In genomic region chr1:234667891-234668576, GRCh38 we compare ENCODE assay signal across 17 cellular contexts.
"Had no signal": no experiment of that assay in that cellular context is flagged by ENCODE, and none has a peak within 500 bp of the region (broad histone marks: within the 10 kb centered on the region; RNA-seq: fewer than 3 reads in every experiment).

No MANE protein-coding gene starts in this region.

- H3K27me3 Mint-ChIP-seq: activated B cell treated with CpG ODN at 0.5 μM for 24 hours; activated naive CD4-positive, alpha-beta T cell treated with anti-CD3 and anti-CD28 coated beads, Interleukin-2, amount 50 U/mL, for 24 hours; stimulated activated memory B cell treated with anti-CD40 and anti-IgM and Interleukin-4, amounts not matched to agents 10 μg/mL and 1 μg/mL and 100 μg/mL, for 72 hours had no signal

- H3K4me3 Mint-ChIP-seq: activated B cell treated with CpG ODN at 0.5 μM for 24 hours; activated naive CD4-positive, alpha-beta T cell treated with anti-CD3 and anti-CD28 coated beads, Interleukin-2, amount 50 U/mL, for 24 hours; natural killer cell treated with Interleukin-12 subunit alpha and Interleukin-12 subunit beta and Interleukin-15 and Interleukin-18, amount 100 ng/mL, for 72 hours; stimulated activated memory B cell treated with anti-CD40 and anti-IgM and Interleukin-4, amounts not matched to agents 10 μg/mL and 1 μg/mL and 100 μg/mL, for 72 hours had no signal

- H3K9me3 ChIP-seq: gastrocnemius medialis, sigmoid colon had no signal

- H3K36me3 ChIP-seq: gastrocnemius medialis, sigmoid colon had no signal

- H3K4me1 ChIP-seq: gastrocnemius medialis, sigmoid colon had no signal

- H3K27ac Mint-ChIP-seq: activated B cell treated with CpG ODN at 0.5 μM for 24 hours; activated naive CD4-positive, alpha-beta T cell treated with anti-CD3 and anti-CD28 coated beads, Interleukin-2, amount 50 U/mL, for 24 hours; natural killer cell treated with Interleukin-12 subunit alpha and Interleukin-12 subunit beta and Interleukin-15 and Interleukin-18, amount 100 ng/mL, for 72 hours; stimulated activated memory B cell treated with anti-CD40 and anti-IgM and Interleukin-4, amounts not matched to agents 10 μg/mL and 1 μg/mL and 100 μg/mL, for 72 hours had no signal

- H3K9me3 Mint-ChIP-seq: activated B cell treated with CpG ODN at 0.5 μM for 24 hours; activated naive CD4-positive, alpha-beta T cell treated with anti-CD3 and anti-CD28 coated beads, Interleukin-2, amount 50 U/mL, for 24 hours; natural killer cell treated with Interleukin-12 subunit alpha and Interleukin-12 subunit beta and Interleukin-15 and Interleukin-18, amount 100 ng/mL, for 72 hours; stimulated activated memory B cell treated with anti-CD40 and anti-IgM and Interleukin-4, amounts not matched to agents 10 μg/mL and 1 μg/mL and 100 μg/mL, for 72 hours had no signal

- H3K27ac ChIP-seq: gastrocnemius medialis, sigmoid colon had no signal

- H3K4me1 Mint-ChIP-seq: activated naive CD4-positive, alpha-beta T cell treated with anti-CD3 and anti-CD28 coated beads, Interleukin-2, amount 50 U/mL, for 24 hours had no signal

- H3K27me3 ChIP-seq: gastrocnemius medialis, sigmoid colon had no signal

- ATAC-seq: gastrocnemius medialis; stimulated activated memory B cell treated with anti-CD40 and anti-IgM and Interleukin-4, amounts not matched to agents 10 μg/mL and 1 μg/mL and 100 μg/mL, for 72 hours had no signal

- DNase-seq: activated B cell treated with CpG ODN at 0.5 μM for 24 hours; activated CD4-positive, alpha-beta T cell treated with anti-CD3 and anti-CD28 coated beads, Interleukin-2, amount 50 U/mL, for 4 hours; activated effector memory CD4-positive, alpha-beta T cell treated with anti-CD3 and anti-CD28 coated beads, Interleukin-2, amount 50 U/mL, for 16 hours; activated T-cell treated with anti-CD3 and anti-CD28 coated beads, Interleukin-2, amount 50 U/mL, for 1 hour; amniotic stem cell; effector CD4-positive, alpha-beta T cell; gastrocnemius medialis; head of caudate nucleus; occipital lobe; posterior cingulate gyrus; sigmoid colon; stimulated activated CD4-positive, alpha-beta T cell treated with anti-CD3 and anti-CD28 coated beads, Interleukin-4, amount 100 ng/mL, for 24 hours; T-helper 9 cell had no signal

- H3K36me3 Mint-ChIP-seq: activated naive CD4-positive, alpha-beta T cell treated with anti-CD3 and anti-CD28 coated beads, Interleukin-2, amount 50 U/mL, for 24 hours; natural killer cell treated with Interleukin-12 subunit alpha and Interleukin-12 subunit beta and Interleukin-15 and Interleukin-18, amount 100 ng/mL, for 72 hours; stimulated activated memory B cell treated with anti-CD40 and anti-IgM and Interleukin-4, amounts not matched to agents 10 μg/mL and 1 μg/mL and 100 μg/mL, for 72 hours had no signal

- H3K4me3 ChIP-seq: gastrocnemius medialis, lung, sigmoid colon had no signal
